ENCODE assay signal across 26 cellular contexts in genomic region chr7:30760514-30761213, GRCh38. TPM values are rescaled to one million over a fixed set of nuclear protein-coding genes. Genes with fewer than 3 reads are reported as not detected.
A peak's percentile ranks its signal among the peaks of the same experiment; 100 is the strongest.
DNase-seq lines count a peak whose midpoint lies in the region; ATAC-seq and TF ChIP-seq lines count a peak whose summit lies in the region.
"Had no signal": no experiment of that assay in that cellular context is flagged by ENCODE, and none has a peak within 500 bp of the region (broad histone marks: within the 10 kb centered on the region; RNA-seq: fewer than 3 reads in every experiment).

No MANE protein-coding gene starts in this region.

- no peaks in the 10 kb centered on the region for H3K9me3 Mint-ChIP-seq in nephron
- H3K9me3 Mint-ChIP-seq: activated T-helper 2 cell treated with anti-CD3 and anti-CD28 coated beads, Interferon-gamma antibody, Interleukin-2, Interleukin-4, amounts not matched to agents 10 μg/mL and 5 μg/mL and 100 μg/mL, durations not matched to agents 14 hours and 24 hours and 36 hours; stimulated activated naive CD8-positive, alpha-beta T cell treated with anti-CD3 and anti-CD28 coated beads, Interleukin-15, amount 100 ng/mL, for 72 hours had no signal

- H3K27ac ChIP-seq in cardiac muscle cell, result peak overlapping the region; percentile 55
- H3K27ac ChIP-seq in uterus, result peak overlapping the region in 1 of 2 donors; percentile 12
- H3K27ac ChIP-seq: BLaER1 treated with 17β-estradiol and CSF1 and Interleukin-3, amounts not matched to agents 10 nM and 100 nM; KMS-11; neutrophil; prostate gland had no signal

- peak overlapping the region in 2 of 3 experiments; percentile 67 to 81 for H3K27ac Mint-ChIP-seq in nephron
- H3K27ac Mint-ChIP-seq: activated CD8-positive, alpha-beta T cell treated with anti-CD3 and anti-CD28 coated beads, Interleukin-2, amount 10 ng/mL, durations not matched to agents 7 days and 5 days; activated naive CD8-positive, alpha-beta T cell; activated T-helper 2 cell treated with anti-CD3 and anti-CD28 coated beads, Interferon-gamma antibody, Interleukin-2, Interleukin-4, amounts not matched to agents 10 μg/mL and 5 μg/mL and 100 μg/mL, durations not matched to agents 14 hours and 24 hours and 36 hours; stimulated activated naive CD8-positive, alpha-beta T cell treated with anti-CD3 and anti-CD28 coated beads, Interleukin-15, amount 100 ng/mL, for 72 hours; T-helper 17 cell had no signal

- intact Hi-C loops in Right ventricle myocardium superior (cut with DNase I) (no loop called here), uterus (cut with DNase I; ENCODE audit: low total_unique reads) (no loop called here)

- TF ChIP-seq POLR2A in uterus (IDR thresholded peaks at IDR 0.05), result no peak

- H3K4me1 ChIP-seq in cardiac muscle cell (ENCODE audit: low read depth), result peaks cover 15% of the 10 kb centered on the region
- H3K4me1 ChIP-seq in uterus, result no peaks in the 10 kb centered on the region
- H3K4me1 ChIP-seq: prostate gland had no signal

- H3K4me3 Mint-ChIP-seq in nephron, result no peak overlapping the region
- H3K4me3 Mint-ChIP-seq: activated CD8-positive, alpha-beta T cell treated with anti-CD3 and anti-CD28 coated beads, Interleukin-2, amount 10 ng/mL, durations not matched to agents 7 days and 5 days; activated naive CD8-positive, alpha-beta T cell; stimulated activated naive CD8-positive, alpha-beta T cell treated with anti-CD3 and anti-CD28 coated beads, Interleukin-15, amount 100 ng/mL, for 72 hours; T-helper 17 cell had no signal

- H3K36me3 Mint-ChIP-seq in nephron (ENCODE audit: low read depth), result peaks cover 4% of the 10 kb centered on the region
- H3K36me3 Mint-ChIP-seq: activated naive CD8-positive, alpha-beta T cell had no signal

- ATAC-seq in Right ventricle myocardium superior (ENCODE audit: poor library complexity) (no peak), left lobe of liver (no peak), HG02610 (IDR thresholded peaks at IDR 0.05; ENCODE audit: unreplicated experiment) (no peak)
- ATAC-seq: activated CD8-positive, alpha-beta T cell treated with anti-CD3 and anti-CD28 coated beads, Interleukin-2, amount 10 ng/mL, durations not matched to agents 7 days and 5 days; stimulated activated naive CD8-positive, alpha-beta T cell treated with anti-CD3 and anti-CD28 coated beads, Interleukin-15, amount 100 ng/mL, for 72 hours; T-helper 17 cell had no signal

- H3K36me3 ChIP-seq in cardiac muscle cell (no peaks in the 10 kb centered on the region), uterus (no peaks in the 10 kb centered on the region)
- H3K36me3 ChIP-seq: BLaER1 treated with 17β-estradiol and CSF1 and Interleukin-3, amounts not matched to agents 10 nM and 100 nM; neutrophil; prostate gland had no signal

- DNase-seq in cardiac muscle cell (ENCODE audit: low read depth in 1 of 2, low spot score in 1 of 2) (no peak), Right ventricle myocardium superior (no peak), epithelial cell of esophagus (ENCODE audit: low read depth) (peak; percentile 11), uterus (peak; percentile 46 to 53), left lobe of liver (ENCODE audit: low spot score) (no peak), NCI-H146 (lab: John Stamatoyannopoulos, UW) (no peak)
- DNase-seq: activated CD4-positive, CD25-positive, alpha-beta regulatory T cell treated with anti-CD3 and anti-CD28 coated beads, Interleukin-2, amount 50 U/mL, for 72 hours; activated CD8-positive, alpha-beta T cell treated with anti-CD3 and anti-CD28 coated beads, Interleukin-2, amount 10 ng/mL, durations not matched to agents 7 days and 5 days; COR-L47; DND-41; effector CD4-positive, alpha-beta T cell; HCEC 1CT; kidney glomerular epithelial cell; NCI-H1417; NCI-H2081 treated with DMSO at 0.1 percent for 48 hours; NCI-H774; stimulated activated naive CD8-positive, alpha-beta T cell treated with anti-CD3 and anti-CD28 coated beads, Interleukin-15, amount 100 ng/mL, for 72 hours; T-helper 17 cell had no signal

- peaks cover 45% of the 10 kb centered on the region for H3K4me1 Mint-ChIP-seq in nephron
- H3K4me1 Mint-ChIP-seq: stimulated activated naive CD8-positive, alpha-beta T cell treated with anti-CD3 and anti-CD28 coated beads, Interleukin-15, amount 100 ng/mL, for 72 hours; T-helper 17 cell had no signal

- H3K27me3 ChIP-seq in cardiac muscle cell (no peaks in the 10 kb centered on the region), uterus (no peaks in the 10 kb centered on the region)
- H3K27me3 ChIP-seq: BLaER1 treated with 17β-estradiol and CSF1 and Interleukin-3, amounts not matched to agents 10 nM and 100 nM had no signal

- TF ChIP-seq CTCF in cardiac muscle cell (IDR thresholded peaks at IDR 0.05; ENCODE audit: low read depth, low read length) (no peak), epithelial cell of esophagus (IDR thresholded peaks at IDR 0.05; ENCODE audit: insufficient read depth, low read depth, low read length, missing control alignments) (no peak), nephron (IDR thresholded peaks at IDR 0.05; ENCODE audit: unreplicated experiment in 3 of 3) (no peak), uterus (IDR thresholded peaks at IDR 0.05) (no peak)

- H3K9me3 ChIP-seq in cardiac muscle cell (ENCODE audit: low read depth) (no peaks in the 10 kb centered on the region), uterus (no peaks in the 10 kb centered on the region)
- H3K9me3 ChIP-seq: neutrophil, prostate gland had no signal

- H3K27me3 Mint-ChIP-seq in nephron (ENCODE audit: low read depth), result no peaks in the 10 kb centered on the region
- H3K27me3 Mint-ChIP-seq: activated naive CD8-positive, alpha-beta T cell had no signal

- H3K4me3 ChIP-seq in cardiac muscle cell (no peak overlapping the region), epithelial cell of esophagus (ENCODE audit: low read length) (no peak overlapping the region), uterus (no peak overlapping the region)
- H3K4me3 ChIP-seq: BLaER1 treated with 17β-estradiol and CSF1 and Interleukin-3, amounts not matched to agents 10 nM and 100 nM; prostate gland had no signal

RNA-seq across cellular contexts. Expression of gene INMT, which starts 8.7 kb away (rescaled TPM):
- total RNA-seq in cardiac muscle cell (2.6 and 4.9 TPM in 2 replicates), Right ventricle myocardium superior (40.4 TPM), uterus (10 to 100 TPM in 3 of 4 donors, 1 to 10 TPM in 1; 6.5 to 29.2 (median 20.0) TPM), left lobe of liver (21.5 TPM)
- 0.98 and 2.2 TPM in 2 replicates for polyA plus RNA-seq in cardiac muscle cell
- total RNA-seq: activated CD8-positive, alpha-beta T cell treated with anti-CD3 and anti-CD28 coated beads, Interleukin-2, amount 10 ng/mL, durations not matched to agents 7 days and 5 days; activated T-helper 2 cell treated with anti-CD3 and anti-CD28 coated beads, Interferon-gamma antibody, Interleukin-2, Interleukin-4, amounts not matched to agents 10 μg/mL and 5 μg/mL and 100 μg/mL, durations not matched to agents 14 hours and 24 hours and 36 hours had no signal

RNA-seq across cellular contexts. Expression of gene MINDY4, which starts 10.6 kb away (rescaled TPM):
- total RNA-seq in cardiac muscle cell, result 5.7 and 7.5 TPM in 2 replicates
- 2.7 and 4.1 TPM in 2 replicates for polyA plus RNA-seq in cardiac muscle cell
- total RNA-seq in Right ventricle myocardium superior, result 2.8 TPM
- total RNA-seq in uterus, result 10 to 100 TPM; 14.7 to 23.8 (median 16.9) TPM
- total RNA-seq in left lobe of liver, result 2.3 TPM

Comparison
In these comparisons a context has a peak if more than half of its experiments do, and no peak if none do; other contexts are left out.
1. DNase-seq: peak in epithelial cell of esophagus (single experiment) and uterus (2 of 2); none in cardiac muscle cell (0 of 2), Right ventricle myocardium superior (single experiment), left lobe of liver (single experiment) and NCI-H146 (single experiment).